In the genomic region with DNA sequence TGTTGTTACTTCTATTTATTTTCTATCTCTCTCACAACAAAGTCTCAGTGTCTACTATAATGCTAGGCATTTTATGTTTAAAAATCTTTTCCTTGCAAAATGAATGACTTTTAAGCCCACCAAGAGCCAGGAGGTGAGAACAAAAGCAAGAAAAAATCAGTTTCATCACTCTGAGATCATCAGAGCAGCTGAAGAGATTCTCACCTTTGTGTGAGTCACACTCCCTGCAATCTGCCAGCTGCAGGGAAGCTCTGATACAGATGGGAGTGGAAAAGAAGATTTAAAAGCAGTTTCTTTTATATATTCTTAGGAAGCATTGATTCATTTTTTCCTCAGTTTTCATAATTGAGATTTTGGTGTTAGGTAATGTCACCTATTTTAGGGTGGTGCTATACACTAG, we compare ENCODE assay signal across 12 cellular contexts.
DNase-seq lines count a peak whose midpoint lies in the region; ATAC-seq and TF ChIP-seq lines count a peak whose summit lies in the region.
"Had no signal": no experiment of that assay in that cellular context is flagged by ENCODE, and none has a peak within 500 bp of the region (broad histone marks: within the 10 kb centered on the region; RNA-seq: fewer than 3 reads in every experiment).

No MANE protein-coding gene starts in this region.

- H3K27ac ChIP-seq in RWPE2 (ENCODE audit: poor library complexity, severe bottlenecking) (no peak overlapping the region), hepatocyte (no peak overlapping the region)
- H3K27ac ChIP-seq: BLaER1 treated with 17β-estradiol and CSF1 and Interleukin-3, amounts not matched to agents 10 nM and 100 nM; dorsolateral prefrontal cortex had no signal

- H3K79me2 ChIP-seq in hepatocyte, result no peaks in the 10 kb centered on the region

- H3K4me2 ChIP-seq in hepatocyte, result no peak overlapping the region
- H3K4me2 ChIP-seq: BLaER1 treated with 17β-estradiol and CSF1 and Interleukin-3, amounts not matched to agents 10 nM and 100 nM had no signal

- peaks cover 7% of the 10 kb centered on the region for H3K4me1 ChIP-seq in RWPE2 (ENCODE audit: insufficient read depth, poor library complexity, severe bottlenecking)
- no peaks in the 10 kb centered on the region for H3K4me1 ChIP-seq in hepatocyte (ENCODE audit: insufficient read depth)
- H3K4me1 ChIP-seq: BLaER1 treated with 17β-estradiol and CSF1 and Interleukin-3, amounts not matched to agents 10 nM and 100 nM had no signal

- no peaks in the 10 kb centered on the region for H3K9me2 ChIP-seq in hepatocyte (replicated peaks; ENCODE audit: insufficient read depth)

- H4K20me1 ChIP-seq in hepatocyte (ENCODE audit: insufficient read depth, poor library complexity, severe bottlenecking), result no peaks in the 10 kb centered on the region
- H4K20me1 ChIP-seq: BLaER1 treated with 17β-estradiol and CSF1 and Interleukin-3, amounts not matched to agents 10 nM and 100 nM had no signal

- no peak overlapping the region for H2AFZ ChIP-seq in hepatocyte

- no peaks in the 10 kb centered on the region for H3K9me3 ChIP-seq in RWPE2 (ENCODE audit: severe bottlenecking)
- H3K9me3 ChIP-seq in hepatocyte (ENCODE audit: low read depth), result no peaks in the 10 kb centered on the region
- H3K9me3 ChIP-seq: BLaER1 treated with 17β-estradiol and CSF1 and Interleukin-3, amounts not matched to agents 10 nM and 100 nM had no signal

- H3K4me3 ChIP-seq in RWPE2 (ENCODE audit: severe bottlenecking) (no peak overlapping the region), hepatocyte (no peak overlapping the region)
- H3K4me3 ChIP-seq: BLaER1 treated with 17β-estradiol and CSF1 and Interleukin-3, amounts not matched to agents 10 nM and 100 nM; dorsolateral prefrontal cortex had no signal

- in situ Hi-C loops in ACHN (cut with HindIII; ENCODE audit: low pct_ligation_motif_present, low pct_unique_long_range_greater_than_20kb, low sequenced_read_pairs), result no loop called here

- DNase-seq in ACHN (peak; percentile 3), ELR (ENCODE audit: low read depth) (peak; percentile 57), RWPE2 (ENCODE audit: low spot score) (no peak), hepatocyte (ENCODE audit: low spot score) (peak; percentile 16), GM10266 (ENCODE audit: extremely low spot score) (no peak), NOMO-1 (lab: John Stamatoyannopoulos, UW; ENCODE audit: unreplicated experiment in 2 of 2) (no peak)
- DNase-seq: NCI-H2107; stimulated activated CD4-positive, alpha-beta T cell treated with anti-CD3 and anti-CD28 coated beads, Interleukin-4, amount 100 ng/mL, for 24 hours had no signal

- ATAC-seq in RWPE2 (ENCODE audit: low read depth), result peak; percentile 87
- no peak for ATAC-seq in HG03354 (IDR thresholded peaks at IDR 0.05; ENCODE audit: poor library complexity, severe bottlenecking, unreplicated experiment)
- ATAC-seq in HG03097 (IDR thresholded peaks at IDR 0.05; ENCODE audit: low FRiP score, unreplicated experiment), result no peak

- no peak for TF ChIP-seq CTCF in RWPE2 (IDR thresholded peaks at IDR 0.05; ENCODE audit: poor library complexity, severe bottlenecking)
- no peak for TF ChIP-seq CTCF in hepatocyte (IDR thresholded peaks at IDR 0.05; ENCODE audit: poor library complexity)
- TF ChIP-seq CTCF in GM10266 (IDR thresholded peaks at IDR 0.05; ENCODE audit: control insufficient read depth, insufficient read depth, low read depth, missing control alignments), result no peak

- no peaks in the 10 kb centered on the region for H3K36me3 ChIP-seq in RWPE2 (ENCODE audit: low read depth)
- H3K36me3 ChIP-seq in hepatocyte (replicated peaks; ENCODE audit: insufficient read depth, low read depth), result no peaks in the 10 kb centered on the region
- H3K36me3 ChIP-seq: BLaER1 treated with 17β-estradiol and CSF1 and Interleukin-3, amounts not matched to agents 10 nM and 100 nM had no signal

- H3K27me3 ChIP-seq in RWPE2 (ENCODE audit: insufficient read depth, poor library complexity, severe bottlenecking), result no peaks in the 10 kb centered on the region
- no peaks in the 10 kb centered on the region for H3K27me3 ChIP-seq in hepatocyte
- H3K27me3 ChIP-seq: BLaER1 treated with 17β-estradiol and CSF1 and Interleukin-3, amounts not matched to agents 10 nM and 100 nM had no signal

Comparison
In these comparisons a context has a peak if more than half of its experiments do, and no peak if none do; other contexts are left out.
1. DNase-seq: peak in ACHN (single experiment), ELR (single experiment) and hepatocyte (single experiment); none in RWPE2 (single experiment), GM10266 (single experiment) and NOMO-1 (0 of 2).